In the genomic region with DNA sequence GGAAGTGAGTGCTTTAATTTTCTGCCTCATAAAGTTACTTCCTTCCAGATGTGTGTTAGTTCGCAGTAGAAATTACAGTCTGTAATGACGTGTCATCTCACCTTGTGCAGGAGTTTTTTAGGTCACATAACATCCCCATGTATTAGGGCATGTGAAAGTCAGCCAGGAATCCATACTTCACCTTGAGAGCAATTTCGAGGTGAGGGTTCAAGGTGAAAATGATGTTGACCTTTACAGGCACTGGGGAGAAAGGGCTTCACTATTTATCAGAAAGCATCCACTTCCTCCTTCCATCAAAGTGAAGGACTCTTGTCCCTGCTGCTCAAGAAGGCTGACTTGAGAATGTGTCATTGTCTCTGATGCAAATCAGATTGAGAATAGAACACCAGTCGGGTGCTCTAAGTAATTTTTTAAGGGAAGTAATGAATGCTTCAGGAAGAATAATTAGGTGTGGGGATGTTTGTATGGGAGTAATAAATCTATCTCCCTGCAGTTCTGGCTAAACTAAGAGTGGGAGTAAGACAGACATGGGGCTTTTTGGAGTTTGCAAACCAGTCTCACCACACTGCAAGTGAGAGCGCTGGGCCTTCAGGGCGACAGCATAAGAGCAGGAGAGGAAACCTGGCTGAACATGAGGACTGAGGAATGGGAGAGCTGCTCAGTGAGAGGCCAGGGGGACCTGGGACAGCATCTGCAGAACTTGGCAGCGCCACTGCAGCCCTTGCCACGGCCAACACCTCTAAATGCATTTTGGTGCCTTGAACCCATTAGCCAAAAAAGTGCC, we compare ENCODE assay signal across 10 cellular contexts.
DNase-seq lines count a peak whose midpoint lies in the region; ATAC-seq and TF ChIP-seq lines count a peak whose summit lies in the region.
"Had no signal": no experiment of that assay in that cellular context is flagged by ENCODE, and none has a peak within 500 bp of the region (broad histone marks: within the 10 kb centered on the region; RNA-seq: fewer than 3 reads in every experiment).

No MANE protein-coding gene starts in this region.

- H3K4me3 ChIP-seq in psoas muscle: no peak overlapping the region

- no peaks in the 10 kb centered on the region for H3K4me1 ChIP-seq in psoas muscle

- peak; percentile 11 for DNase-seq in DMS79 treated with DMSO at 0.1 percent for 48 hours (lab: John Stamatoyannopoulos, UW)
- no peak for DNase-seq in DMS79 (lab: John Stamatoyannopoulos, UW)
- DNase-seq in psoas muscle: no peak
- DNase-seq in NCI-H1092 (lab: John Stamatoyannopoulos, UW): no peak
- no peak for DNase-seq in left ventricle myocardium superior
- no peak for DNase-seq in activated CD4-positive, alpha-beta T cell treated with anti-CD3 and anti-CD28 coated beads for 4 hours
- DNase-seq: NCI-H2171 had no signal

- H3K27ac ChIP-seq in psoas muscle: no peak overlapping the region
- H3K27ac ChIP-seq: 22Rv1 had no signal

- TF ChIP-seq CTCF in psoas muscle (IDR thresholded peaks at IDR 0.05): no peak

- no peaks in the 10 kb centered on the region for H3K27me3 ChIP-seq in psoas muscle (ENCODE audit: insufficient read depth in 3 of 3, low read length in 2 of 3)

- ATAC-seq in HG02571 (IDR thresholded peaks at IDR 0.05; ENCODE audit: unreplicated experiment) (peak; percentile 65), HG03469 (IDR thresholded peaks at IDR 0.05; ENCODE audit: unreplicated experiment) (peak; percentile 61), psoas muscle (peak in 3 of 4 donors; percentile 15 to 24 (median 22)), left ventricle myocardium superior (no peak)

- H3K36me3 ChIP-seq in psoas muscle (ENCODE audit: insufficient read depth in 1 of 2, low read depth in 1 of 2): peaks cover 0 to 11% of the 10 kb centered on the region in 2 donors

- H3K9me3 ChIP-seq in psoas muscle: no peaks in the 10 kb centered on the region

- WGBS in psoas muscle, 3 donors: 67 to 73% (median 67%) methylated on average over 8 of the region's 8 CpGs

- intact Hi-C loops in psoas muscle (cut with DNase I) (no loop called here), left ventricle myocardium superior (cut with micrococcal nuclease) (no loop called here)
